Comparison of ENCODE assay signal across 16 cellular contexts in genomic region chr2:42207826-42208225, GRCh38. TPM values are rescaled to one million over a fixed set of nuclear protein-coding genes. Genes with fewer than 3 reads are reported as not detected.
DNase-seq lines count a peak whose midpoint lies in the region; ATAC-seq, FAIRE-seq and TF ChIP-seq lines count a peak whose summit lies in the region.
"Had no signal": no experiment of that assay in that cellular context is flagged by ENCODE, and none has a peak within 500 bp of the region (broad histone marks: within the 10 kb centered on the region; RNA-seq: fewer than 3 reads in every experiment).

No MANE protein-coding gene starts in this region.

- peaks cover 21% of the 10 kb centered on the region for H3K36me3 Mint-ChIP-seq in CD8-positive, alpha-beta T cell

- TF ChIP-seq EP300 in GM12878 (IDR thresholded peaks at IDR 0.05; ENCODE audit: borderline replicate concordance in 1 of 2, control insufficient read depth in 1 of 2, low read depth in 2 of 2, low read length in 2 of 2) = no peak

- RAD21 ChIA-PET in GM12878 (lab: Charles Lee; ENCODE audit: unreplicated experiment) = no interaction called here

- no peak overlapping the region for H3K4me3 ChIP-seq in CD8-positive, alpha-beta T cell (ENCODE audit: low read depth, low read length)
- H3K4me3 ChIP-seq in GM12878 = no peak overlapping the region
- H3K4me3 ChIP-seq: GM23248 had no signal

- peak overlapping the region; percentile 2 for H3K27ac Mint-ChIP-seq in CD8-positive, alpha-beta T cell
- H3K27ac Mint-ChIP-seq: B cell had no signal

- TF ChIP-seq CTCF in CD8-positive, alpha-beta T cell (IDR thresholded peaks at IDR 0.05) = no peak
- TF ChIP-seq CTCF in GM12878 (IDR thresholded peaks at IDR 0.05 in 2 of 3, conservative IDR thresholded peaks at IDR 0.05 in 1 of 3; ENCODE audit: control insufficient read depth in 2 of 3, extremely low read depth in 1 of 3, insufficient read depth in 1 of 3, low read depth in 3 of 3, low read length in 3 of 3) (no peak), GM10266 (IDR thresholded peaks at IDR 0.05; ENCODE audit: control insufficient read depth, insufficient read depth, low read depth, missing control alignments) (no peak)

- DNase-seq in CD8-positive, alpha-beta T cell = no peak
- no peak for DNase-seq in GM12878 (ENCODE audit: low read depth, low spot score)
- no peak for DNase-seq in NCI-H345 (lab: John Stamatoyannopoulos, UW)
- DNase-seq in GM10266 (ENCODE audit: extremely low spot score) = no peak
- no peak for DNase-seq in hypothalamus (lab: John Stamatoyannopoulos, UW)
- DNase-seq: C1 segment of cervical spinal cord; Caco-2; CD8-positive, alpha-beta memory T cell; DMS79; GM23248 had no signal

- H3K27ac ChIP-seq in CD8-positive, alpha-beta T cell (ENCODE audit: low read depth, low read length) = no peak overlapping the region
- H3K27ac ChIP-seq in GM12878 (ENCODE audit: control insufficient read depth, insufficient read depth) = no peak overlapping the region
- H3K27ac ChIP-seq: GM23248 had no signal

- CTCF ChIA-PET in CD8-positive, alpha-beta T cell (lab: Charles Lee) = interaction anchor here (1.4 to 1.7 kb wide), 3 partner anchors 11 to 112 kb away, joined by 3 to 5 read pairs (median 4); no protein-coding TSS in a partner anchor
- CTCF ChIA-PET in GM12878 (lab: Yijun Ruan, JAX) = interaction anchor here (1.1 to 1.9 kb wide), 3 partner anchors 11 to 30 kb away, joined by 3 to 4 read pairs (median 4); no protein-coding TSS in a partner anchor

- TF ChIP-seq POLR2A in GM12878 (IDR thresholded peaks at IDR 0.05; ENCODE audit: low read depth, low read length) = no peak

- no peaks in the 10 kb centered on the region for H3K27me3 ChIP-seq in CD8-positive, alpha-beta T cell (ENCODE audit: insufficient read depth, low read length)
- no peaks in the 10 kb centered on the region for H3K27me3 ChIP-seq in GM12878 (replicated peaks in 1 of 2; ENCODE audit: control insufficient read depth in 2 of 2, insufficient read depth in 2 of 2, low read length in 1 of 2)

- no peak for ATAC-seq in CD8-positive, alpha-beta T cell
- ATAC-seq in HG02885 (IDR thresholded peaks at IDR 0.05; ENCODE audit: poor library complexity, unreplicated experiment) = peak; percentile 56
- ATAC-seq in GM12878 = no peak
- ATAC-seq in GM21447 (IDR thresholded peaks at IDR 0.05; ENCODE audit: unreplicated experiment) = no peak
- ATAC-seq: HCT116 had no signal

- H3K4me1 ChIP-seq in CD8-positive, alpha-beta T cell (ENCODE audit: insufficient read depth, low read length) = peaks cover 21% of the 10 kb centered on the region
- no peaks in the 10 kb centered on the region for H3K4me1 ChIP-seq in GM12878 (ENCODE audit: control insufficient read depth, insufficient read depth, low read length)
- H3K4me1 ChIP-seq: Caco-2 had no signal

- no peaks in the 10 kb centered on the region for H3K9me3 Mint-ChIP-seq in CD8-positive, alpha-beta T cell
- H3K9me3 Mint-ChIP-seq: CD8-positive, alpha-beta memory T cell had no signal

- BruUV-seq in GM12878 (replicated peaks; lab: Mats Ljungman, UMichigan) = no TSS peak

- peaks cover 68% of the 10 kb centered on the region for H3K4me1 Mint-ChIP-seq in CD8-positive, alpha-beta T cell (ENCODE audit: low read depth)

- POLR2A ChIA-PET in CD8-positive, alpha-beta T cell (lab: Charles Lee) = no interaction called here
- POLR2A ChIA-PET in GM12878 (lab: Charles Lee) = no interaction called here

- no peak for FAIRE-seq in GM12878 (lab: Jason Lieb, UNC)
- FAIRE-seq: H54, HTR-8/SVneo had no signal

- no peaks in the 10 kb centered on the region for H3K9me3 ChIP-seq in CD8-positive, alpha-beta T cell (ENCODE audit: low read length)
- H3K9me3 ChIP-seq in GM12878 (replicated peaks; ENCODE audit: control insufficient read depth, insufficient read depth, low read length) = no peaks in the 10 kb centered on the region
- H3K9me3 ChIP-seq: Caco-2 had no signal

- no peak overlapping the region for H2AFZ ChIP-seq in GM12878 (ENCODE audit: control insufficient read depth, low read depth, low read length)
- H2AFZ ChIP-seq: GM23248 had no signal

- no peaks in the 10 kb centered on the region for H4K20me1 ChIP-seq in GM12878 (ENCODE audit: control insufficient read depth, insufficient read depth)

- no peak overlapping the region for H3K4me2 ChIP-seq in GM12878 (ENCODE audit: control insufficient read depth, insufficient read depth)

- 43% methylated on average over 5 of the region's 5 CpGs for WGBS in GM12878 (ENCODE audit: insufficient coverage, insufficient replicate concordance, low lambda C conversion rate, missing lambda C conversion rate)

- in situ Hi-C loops in GM12878 (cut with MboI) = no loop called here

- H3K79me2 ChIP-seq in GM12878 (ENCODE audit: control insufficient read depth, insufficient read depth, low read length) = peaks cover 41% of the 10 kb centered on the region

- no peak overlapping the region; the same call in 1 of the 2 replicates for H3K9ac ChIP-seq in GM12878 (ENCODE audit: control insufficient read depth, insufficient read depth, low read length)
- H3K9ac ChIP-seq: GM23248 had no signal

- H3K4me3 Mint-ChIP-seq in CD8-positive, alpha-beta T cell = no peak overlapping the region
- H3K4me3 Mint-ChIP-seq: B cell had no signal

- TF ChIP-seq RAD21 in GM12878 (IDR thresholded peaks at IDR 0.05; ENCODE audit: insufficient read depth, low read depth, low read length) = no peak

- SMC1A ChIA-PET in GM12878 (lab: Charles Lee; ENCODE audit: uncharacterized antibody, unreplicated experiment) = interaction anchor here (0.6 to 1.2 kb wide), 5 partner anchors 9 to 69 kb away, joined by 3 read pairs; no protein-coding TSS in a partner anchor

- no peaks in the 10 kb centered on the region for H3K36me3 ChIP-seq in CD8-positive, alpha-beta T cell (ENCODE audit: insufficient read depth, low read length)
- H3K36me3 ChIP-seq in GM12878 (ENCODE audit: control insufficient read depth in 2 of 2, insufficient read depth in 2 of 2, low read length in 1 of 2) = no peaks in the 10 kb centered on the region

- intact Hi-C loops in CD8-positive, alpha-beta T cell (cut with DNase I, micrococcal nuclease) = no loop called here
- intact Hi-C loops in GM12878 (cut with micrococcal nuclease; ENCODE audit: unreplicated experiment) = no loop called here

- H3K27me3 Mint-ChIP-seq in CD8-positive, alpha-beta T cell (ENCODE audit: low read depth) = no peaks in the 10 kb centered on the region
- H3K27me3 Mint-ChIP-seq: B cell; CD8-positive, alpha-beta memory T cell had no signal

TF ChIP-seq in GM12878, 131 proteins besides CTCF, POLR2A, EP300 and RAD21 (continues in another document):
- TF ChIP-seq SKIL (IDR thresholded peaks at IDR 0.05; ENCODE audit: low read depth, poor library complexity, severe bottlenecking) = no peak
- 0 out of 2 replicates have a peak, but pooled peaks have one; percentile 25 for TF ChIP-seq JUNB (IDR thresholded peaks at IDR 0.05)
- no peak for TF ChIP-seq CEBPB (IDR thresholded peaks at IDR 0.05; ENCODE audit: borderline replicate concordance in 1 of 2, low read depth in 2 of 2, low read length in 2 of 2)

RNA-seq across cellular contexts. Expression of gene EML4, which starts 38.7 kb away (rescaled TPM):
- total RNA-seq in CD8-positive, alpha-beta T cell = 100 to 1,000 TPM; 224 to 240 TPM
- 180 and 187 TPM in 2 replicates for total RNA-seq in GM12878 (2013; cell fraction: nucleolus; rRNA removed)
- total RNA-seq in GM12878 (2014; rRNA removed) (70.9 and 82.6 TPM in 2 replicates), GM12878 (2014; rRNA removed; fragmentation: Illumina TruSeq; extraction: Trizol) (82.9 and 83.6 TPM in 2 replicates), GM12878 (2021) (80.9 and 91.3 TPM in 2 replicates)
- 23.3 TPM for polyA plus RNA-seq in GM12878 (2011; ENCODE audit: low read depth)
- polyA plus RNA-seq in GM12878 (2011; rRNA removed) (85.1 and 110 TPM in 2 replicates), GM12878 (2014; fragmentation: Illumina TruSeq; extraction: Trizol) (78.5 and 95.8 TPM in 2 replicates), GM12878 (2014; fragmentation: Nextera tagmentation; extraction: Ambion mirVana) (10 to 100 TPM; 23.1 to 30.8 TPM), GM12878 (2014; rRNA removed) (49.6 and 54.1 TPM in 2 replicates), GM12878 (2016; fragmentation: Nextera tagmentation; extraction: Ambion mirVana) (10 to 100 TPM; 76.2 to 87.0 TPM)
- polyA plus RNA-seq in GM12878 (2011; cell fraction: cytosol; rRNA removed) = 35.9 and 42.7 TPM in 2 replicates
- polyA plus RNA-seq in GM12878 (2011; cell fraction: nucleus; rRNA removed) = 68.7 and 75.4 TPM in 2 replicates
- 29.2 and 32.3 TPM in 2 replicates for polyA plus RNA-seq in GM12878 (2012)
- 97.9 and 138 TPM in 2 replicates for polyA minus RNA-seq in GM12878 (2011; rRNA and poly(A)+ RNA removed)
- polyA minus RNA-seq in GM12878 (2011; cell fraction: cytosol; rRNA and poly(A)+ RNA removed) = 23.4 and 35.6 TPM in 2 replicates
- polyA minus RNA-seq in GM12878 (2011; cell fraction: nucleus; rRNA and poly(A)+ RNA removed) = 58.8 and 107 TPM in 2 replicates
